31 cellular contexts compared by ENCODE assay signal in the genomic region with DNA sequence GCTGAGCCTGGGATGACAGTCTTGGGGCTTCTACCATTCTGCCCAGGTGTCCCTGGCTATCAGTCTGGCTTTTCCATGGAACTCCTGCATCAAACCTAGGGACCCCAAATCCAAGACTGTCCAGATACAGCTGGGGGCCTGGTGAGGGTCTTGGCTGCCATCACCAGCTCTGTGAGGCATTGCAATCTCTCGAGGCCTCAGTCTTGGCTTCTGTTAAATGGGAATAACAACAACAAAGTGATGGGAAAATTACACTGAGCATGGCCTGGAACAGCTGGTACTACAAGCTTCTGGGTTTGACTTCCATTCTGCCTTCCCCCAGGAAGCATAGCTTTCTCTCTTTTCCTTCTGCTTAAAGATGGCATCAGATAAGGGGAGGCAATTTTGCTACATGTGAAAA. TPM values are rescaled to one million over a fixed set of nuclear protein-coding genes. Genes with fewer than 3 reads are reported as not detected.
"Had no signal": no experiment of that assay in that cellular context is flagged by ENCODE, and none has a peak within 500 bp of the region (broad histone marks: within the 10 kb centered on the region; RNA-seq: fewer than 3 reads in every experiment).

No MANE protein-coding gene starts in this region.

- H3K27me3 ChIP-seq: heart left ventricle, ovary, stomach, tibial artery had no signal

- H3K36me3 ChIP-seq: heart left ventricle, ovary, prostate gland, stomach, tibial artery had no signal

- H3K9me3 Mint-ChIP-seq: activated T-cell treated with anti-CD3 and anti-CD28 coated beads, Interleukin-2, amount 50 U/mL, for 72 hours; immature natural killer cell; natural killer cell treated with Interleukin-12 subunit alpha and Interleukin-12 subunit beta and Interleukin-15 and Interleukin-18, amount 100 ng/mL, for 72 hours; T-cell had no signal

- H3K4me3 ChIP-seq: coronary artery, heart left ventricle, mucosa of descending colon, ovary, prostate gland, smooth muscle cell, stomach, tibial artery had no signal

- H3K27ac ChIP-seq: ovary, prostate gland, VCaP had no signal

- ATAC-seq: activated naive CD4-positive, alpha-beta T cell treated with anti-CD3 and anti-CD28 coated beads, Interleukin-2, amount 50 U/mL, for 72 hours; activated T-cell treated with anti-CD3 and anti-CD28 coated beads, Interleukin-2, amount 50 U/mL, for 72 hours; esophagus mucosa; heart left ventricle; left colon; mucosa of descending colon; natural killer cell treated with Interleukin-12 subunit alpha and Interleukin-12 subunit beta and Interleukin-15 and Interleukin-18, amount 100 ng/mL, for 72 hours; T-cell had no signal

- H3K36me3 Mint-ChIP-seq: immature natural killer cell; natural killer cell treated with Interleukin-12 subunit alpha and Interleukin-12 subunit beta and Interleukin-15 and Interleukin-18, amount 100 ng/mL, for 72 hours; T-cell had no signal

- H3K9me3 ChIP-seq: heart left ventricle, mucosa of descending colon, ovary, prostate gland, stomach, tibial artery had no signal

- H3K4me3 Mint-ChIP-seq: activated T-cell treated with anti-CD3 and anti-CD28 coated beads, Interleukin-2, amount 50 U/mL, for 72 hours; immature natural killer cell; natural killer cell treated with Interleukin-12 subunit alpha and Interleukin-12 subunit beta and Interleukin-15 and Interleukin-18, amount 100 ng/mL, for 72 hours; stimulated activated naive B cell treated with anti-CD40 and anti-IgM and Interleukin-4, amounts not matched to agents 10 μg/mL and 1 μg/mL and 100 μg/mL, for 72 hours; T-cell had no signal

- H3K27ac Mint-ChIP-seq: activated naive CD4-positive, alpha-beta T cell treated with anti-CD3 and anti-CD28 coated beads, Interleukin-2, amount 50 U/mL, for 72 hours; activated T-cell treated with anti-CD3 and anti-CD28 coated beads, Interleukin-2, amount 50 U/mL, for 72 hours; immature natural killer cell; stimulated activated naive B cell treated with anti-CD40 and anti-IgM and Interleukin-4, amounts not matched to agents 10 μg/mL and 1 μg/mL and 100 μg/mL, for 72 hours; T-cell had no signal

- DNase-seq: activated CD4-positive, alpha-beta T cell treated with anti-CD3 and anti-CD28 coated beads for 4 hours; activated CD4-positive, alpha-beta T cell treated with anti-CD3 and anti-CD28 coated beads, Interleukin-2, amount 50 U/mL, for 4 hours; activated naive CD4-positive, alpha-beta T cell; activated T-cell treated with anti-CD3 and anti-CD28 coated beads for 4 hours; activated T-cell treated with anti-CD3 and anti-CD28 coated beads, Interleukin-2, amount 50 U/mL, for 72 hours; cerebellar nuclear complex; foreskin fibroblast; heart left ventricle; immature natural killer cell; left colon; mesendoderm; mucosa of descending colon; ovary; retina; stimulated activated CD4-positive, alpha-beta T cell treated with anti-CD3 and anti-CD28 coated beads, Interleukin-15, amount 100 ng/mL, for 24 hours; stimulated activated CD4-positive, alpha-beta T cell treated with anti-CD3 and anti-CD28 coated beads, Interleukin-2, amount 100 ng/mL, for 24 hours; stimulated activated naive B cell treated with anti-CD40 and anti-IgM and Interleukin-4, amounts not matched to agents 10 μg/mL and 1 μg/mL and 100 μg/mL, for 72 hours; stomach; T-cell; tibial artery had no signal

RNA-seq across cellular contexts. Expression of a gene that starts 50.0 kb away (rescaled TPM):
- total RNA-seq: activated naive CD4-positive, alpha-beta T cell treated with anti-CD3 and anti-CD28 coated beads, Interleukin-2, amount 50 U/mL, for 72 hours; activated T-cell treated with anti-CD3 and anti-CD28 coated beads, Interleukin-2, amount 50 U/mL, for 72 hours; esophagus mucosa; heart left ventricle; kidney; left colon; lower leg skin; mucosa of descending colon; natural killer cell treated with Interleukin-12 subunit alpha and Interleukin-12 subunit beta and Interleukin-15 and Interleukin-18, amount 100 ng/mL, for 72 hours; ovary; prostate gland; stomach; T-cell; T-helper 2 cell treated with Interferon-gamma antibody and Interleukin-4, amounts not matched to agents 100 ng/mL and 5 ng/mL, for 36 hours; urinary bladder had no signal
- polyA plus RNA-seq: heart left ventricle, stomach, urinary bladder had no signal
